ENCODE assay signal across 7 cellular contexts in genomic region chr16:87490091-87490798, GRCh38. TPM values are rescaled to one million over a fixed set of nuclear protein-coding genes. Genes with fewer than 3 reads are reported as not detected.
DNase-seq lines count a peak whose midpoint lies in the region; ATAC-seq and TF ChIP-seq lines count a peak whose summit lies in the region.

No MANE protein-coding gene starts in this region.

- TF ChIP-seq CTCF in HFF-Myc (IDR thresholded peaks at IDR 0.05; ENCODE audit: low read depth, low read length, missing control alignments), result no peak

- DNase-seq in HFF-Myc (ENCODE audit: extremely low read depth, low read depth) (no peak), NCI-H2196 (lab: John Stamatoyannopoulos, UW; ENCODE audit: unreplicated experiment) (no peak), HPDE6-E6E7 (ENCODE audit: extremely low spot score) (no peak)
- peak in 1 of 2 donors; percentile 16 for DNase-seq in activated T-cell treated with anti-CD3 and anti-CD28 coated beads, Interleukin-2, amount 50 U/mL, for 72 hours
- no peak for DNase-seq in stimulated activated naive B cell treated with anti-CD40 and anti-IgM and Interleukin-4, amounts not matched to agents 10 μg/mL and 1 μg/mL and 100 μg/mL, for 72 hours

- H3K4me3 Mint-ChIP-seq in activated T-cell treated with anti-CD3 and anti-CD28 coated beads, Interleukin-2, amount 50 U/mL, for 72 hours, result peak overlapping the region; percentile 94 to 96
- H3K4me3 Mint-ChIP-seq in stimulated activated naive B cell treated with anti-CD40 and anti-IgM and Interleukin-4, amounts not matched to agents 10 μg/mL and 1 μg/mL and 100 μg/mL, for 72 hours, result peak overlapping the region; percentile 49 to 77

- no peaks in the 10 kb centered on the region for H3K9me3 Mint-ChIP-seq in activated T-cell treated with anti-CD3 and anti-CD28 coated beads, Interleukin-2, amount 50 U/mL, for 72 hours
- H3K9me3 Mint-ChIP-seq in stimulated activated naive B cell treated with anti-CD40 and anti-IgM and Interleukin-4, amounts not matched to agents 10 μg/mL and 1 μg/mL and 100 μg/mL, for 72 hours, result no peaks in the 10 kb centered on the region

- H3K9me3 ChIP-seq in iPS-18c (ENCODE audit: control insufficient read depth, insufficient read depth, low read length), result no peaks in the 10 kb centered on the region

- no peak for ATAC-seq in activated T-cell treated with anti-CD3 and anti-CD28 coated beads, Interleukin-2, amount 50 U/mL, for 72 hours (replicated peaks in 1 of 2)
- no peak for ATAC-seq in stimulated activated naive B cell treated with anti-CD40 and anti-IgM and Interleukin-4, amounts not matched to agents 10 μg/mL and 1 μg/mL and 100 μg/mL, for 72 hours (replicated peaks)
- no peak for ATAC-seq in GM18867 (IDR thresholded peaks at IDR 0.05; ENCODE audit: unreplicated experiment)

- H3K4me1 Mint-ChIP-seq in activated T-cell treated with anti-CD3 and anti-CD28 coated beads, Interleukin-2, amount 50 U/mL, for 72 hours (ENCODE audit: low read depth), result peaks cover 84% of the 10 kb centered on the region
- peaks cover 23 to 39% of the 10 kb centered on the region in 2 donors for H3K4me1 Mint-ChIP-seq in stimulated activated naive B cell treated with anti-CD40 and anti-IgM and Interleukin-4, amounts not matched to agents 10 μg/mL and 1 μg/mL and 100 μg/mL, for 72 hours

- H3K36me3 Mint-ChIP-seq in activated T-cell treated with anti-CD3 and anti-CD28 coated beads, Interleukin-2, amount 50 U/mL, for 72 hours (ENCODE audit: insufficient read depth in 2 of 2), result peaks cover 2 to 6% of the 10 kb centered on the region in 2 donors
- peaks cover 5 to 6% of the 10 kb centered on the region in 2 donors for H3K36me3 Mint-ChIP-seq in stimulated activated naive B cell treated with anti-CD40 and anti-IgM and Interleukin-4, amounts not matched to agents 10 μg/mL and 1 μg/mL and 100 μg/mL, for 72 hours

- H3K27ac Mint-ChIP-seq in activated T-cell treated with anti-CD3 and anti-CD28 coated beads, Interleukin-2, amount 50 U/mL, for 72 hours, result peak overlapping the region; percentile 88
- H3K27ac Mint-ChIP-seq in stimulated activated naive B cell treated with anti-CD40 and anti-IgM and Interleukin-4, amounts not matched to agents 10 μg/mL and 1 μg/mL and 100 μg/mL, for 72 hours, result no peak overlapping the region

- peaks cover 9% of the 10 kb centered on the region for H3K27me3 Mint-ChIP-seq in activated T-cell treated with anti-CD3 and anti-CD28 coated beads, Interleukin-2, amount 50 U/mL, for 72 hours (ENCODE audit: low read depth)
- peaks cover 53 to 59% of the 10 kb centered on the region in 2 donors for H3K27me3 Mint-ChIP-seq in stimulated activated naive B cell treated with anti-CD40 and anti-IgM and Interleukin-4, amounts not matched to agents 10 μg/mL and 1 μg/mL and 100 μg/mL, for 72 hours

- H3K4me3 ChIP-seq in HFF-Myc (replicated peaks; ENCODE audit: low read depth, low read length), result peak overlapping the region; percentile 49
- peak overlapping the region; percentile 57 for H3K4me3 ChIP-seq in iPS-18c (ENCODE audit: insufficient read depth, low read depth, low read length)

RNA-seq across cellular contexts. Expression of gene ZCCHC14, which starts 2.6 kb away (rescaled TPM):
- total RNA-seq in activated T-cell treated with anti-CD3 and anti-CD28 coated beads, Interleukin-2, amount 50 U/mL, for 72 hours, result 10 to 100 TPM; 13.6 to 14.1 TPM
